30 cellular contexts compared by ENCODE assay signal in genomic region chr16:25988882-25989281, GRCh38.
"Had no signal": no experiment of that assay in that cellular context is flagged by ENCODE, and none has a peak within 500 bp of the region (broad histone marks: within the 10 kb centered on the region; RNA-seq: fewer than 3 reads in every experiment).

No MANE protein-coding gene starts in this region.

- H3K27me3 ChIP-seq: neutrophil, ovary, right lobe of liver, sigmoid colon, stomach, thyroid gland, tibial nerve, upper lobe of left lung, vagina had no signal

- H3K4me1 ChIP-seq: psoas muscle, right lobe of liver, sigmoid colon, stomach, thyroid gland, tibial nerve, upper lobe of left lung, vagina had no signal

- H3K36me3 ChIP-seq: neutrophil, ovary, right lobe of liver, sigmoid colon, stomach, thoracic aorta, thyroid gland, tibial nerve, upper lobe of left lung, vagina had no signal

- H3K9me3 ChIP-seq: neutrophil, ovary, psoas muscle, right lobe of liver, sigmoid colon, stomach, thoracic aorta, thyroid gland, tibial nerve, upper lobe of left lung, vagina had no signal

- H3K4me1 Mint-ChIP-seq: naive thymus-derived CD4-positive, alpha-beta T cell; natural killer cell; nephron; stimulated activated effector memory CD8-positive, alpha-beta T cell treated with anti-CD3 and anti-CD28 coated beads, Interleukin-12 subunit alpha, Interleukin-12 subunit beta, amount 100 ng/mL, for 72 hours; stimulated activated naive B cell treated with anti-CD40 and anti-IgM and Interleukin-4, amounts not matched to agents 10 μg/mL and 1 μg/mL and 100 μg/mL, for 72 hours had no signal

- H3K27ac Mint-ChIP-seq: naive thymus-derived CD4-positive, alpha-beta T cell; natural killer cell; nephron; progenitor cell of endocrine pancreas; stimulated activated effector memory CD8-positive, alpha-beta T cell treated with anti-CD3 and anti-CD28 coated beads, Interleukin-12 subunit alpha, Interleukin-12 subunit beta, amount 100 ng/mL, for 72 hours; stimulated activated naive B cell treated with anti-CD40 and anti-IgM and Interleukin-4, amounts not matched to agents 10 μg/mL and 1 μg/mL and 100 μg/mL, for 72 hours; stimulated activated naive CD8-positive, alpha-beta T cell treated with anti-CD3 and anti-CD28 coated beads, Interleukin-15, Interleukin-2, amounts not matched to agents 100 ng/mL and 50 ng/mL, for 24 hours had no signal

- H3K9me3 Mint-ChIP-seq: natural killer cell; stimulated activated effector memory CD8-positive, alpha-beta T cell treated with anti-CD3 and anti-CD28 coated beads, Interleukin-12 subunit alpha, Interleukin-12 subunit beta, amount 100 ng/mL, for 72 hours; stimulated activated naive CD8-positive, alpha-beta T cell treated with anti-CD3 and anti-CD28 coated beads, Interleukin-15, Interleukin-2, amounts not matched to agents 100 ng/mL and 50 ng/mL, for 24 hours had no signal

- H3K36me3 Mint-ChIP-seq: naive thymus-derived CD4-positive, alpha-beta T cell; natural killer cell; stimulated activated effector memory CD8-positive, alpha-beta T cell treated with anti-CD3 and anti-CD28 coated beads, Interleukin-12 subunit alpha, Interleukin-12 subunit beta, amount 100 ng/mL, for 72 hours; stimulated activated naive B cell treated with anti-CD40 and anti-IgM and Interleukin-4, amounts not matched to agents 10 μg/mL and 1 μg/mL and 100 μg/mL, for 72 hours had no signal

- H3K27me3 Mint-ChIP-seq: stimulated activated naive B cell treated with anti-CD40 and anti-IgM and Interleukin-4, amounts not matched to agents 10 μg/mL and 1 μg/mL and 100 μg/mL, for 72 hours; stimulated activated naive CD8-positive, alpha-beta T cell treated with anti-CD3 and anti-CD28 coated beads, Interleukin-15, Interleukin-2, amounts not matched to agents 100 ng/mL and 50 ng/mL, for 24 hours had no signal

- H3K27ac ChIP-seq: neutrophil, ovary, parathyroid adenoma, psoas muscle, right lobe of liver, sigmoid colon, stomach, thoracic aorta, thyroid gland, tibial nerve, upper lobe of left lung, vagina had no signal

- ATAC-seq: naive thymus-derived CD4-positive, alpha-beta T cell; natural killer cell; psoas muscle; right cardiac atrium; right lobe of liver; stimulated activated effector memory CD8-positive, alpha-beta T cell treated with anti-CD3 and anti-CD28 coated beads, Interleukin-12 subunit alpha, Interleukin-12 subunit beta, amount 100 ng/mL, for 72 hours; stimulated activated naive B cell treated with anti-CD40 and anti-IgM and Interleukin-4, amounts not matched to agents 10 μg/mL and 1 μg/mL and 100 μg/mL, for 72 hours had no signal

- H3K4me3 Mint-ChIP-seq: naive thymus-derived CD4-positive, alpha-beta T cell; natural killer cell; nephron; neural crest cell; stimulated activated effector memory CD8-positive, alpha-beta T cell treated with anti-CD3 and anti-CD28 coated beads, Interleukin-12 subunit alpha, Interleukin-12 subunit beta, amount 100 ng/mL, for 72 hours; stimulated activated naive B cell treated with anti-CD40 and anti-IgM and Interleukin-4, amounts not matched to agents 10 μg/mL and 1 μg/mL and 100 μg/mL, for 72 hours; stimulated activated naive CD8-positive, alpha-beta T cell treated with anti-CD3 and anti-CD28 coated beads, Interleukin-15, Interleukin-2, amounts not matched to agents 100 ng/mL and 50 ng/mL, for 24 hours had no signal

- H3K9ac ChIP-seq: parathyroid adenoma had no signal

- H3K4me3 ChIP-seq: ovary, psoas muscle, right lobe of liver, sigmoid colon, stomach, thoracic aorta, thyroid gland, tibial nerve, upper lobe of left lung, vagina had no signal

- DNase-seq: naive thymus-derived CD4-positive, alpha-beta T cell; natural killer cell; nucleus accumbens; ovary; posterior cingulate gyrus; psoas muscle; right cardiac atrium; right lobe of liver; sigmoid colon; small intestine; stimulated activated CD4-positive, alpha-beta T cell treated with anti-CD3 and anti-CD28 coated beads, Interleukin-15, amount 100 ng/mL, for 24 hours; stimulated activated CD4-positive, alpha-beta T cell treated with anti-CD3 and anti-CD28 coated beads, Interleukin-2, amount 100 ng/mL, for 24 hours; stimulated activated CD4-positive, alpha-beta T cell treated with anti-CD3 and anti-CD28 coated beads, Interleukin-2, amount 100 ng/mL, for 48 hours; stimulated activated CD4-positive, alpha-beta T cell treated with anti-CD3 and anti-CD28 coated beads, Interleukin-4, amount 100 ng/mL, for 24 hours; stimulated activated naive B cell treated with anti-CD40 and anti-IgM and Interleukin-4, amounts not matched to agents 10 μg/mL and 1 μg/mL and 100 μg/mL, for 72 hours; stimulated activated naive CD4-positive, alpha-beta T cell treated with Interleukin-2 at 50 U/mL for 16 hours; stomach; thyroid gland; trophoblast cell; upper lobe of left lung had no signal
